Comparison of ENCODE assay signal across 8 cellular contexts in genomic region chrX:149939271-149940014, GRCh38. TPM values are rescaled to one million over a fixed set of nuclear protein-coding genes. Genes with fewer than 3 reads are reported as not detected.
DNase-seq lines count a peak whose midpoint lies in the region; ATAC-seq and TF ChIP-seq lines count a peak whose summit lies in the region.

No MANE protein-coding gene starts in this region.

- H3K36me3 ChIP-seq in body of pancreas (replicated peaks in 1 of 2; ENCODE audit: insufficient read depth in 1 of 2, low read depth in 2 of 2) (no peaks in the 10 kb centered on the region), iPS-15b (ENCODE audit: control insufficient read depth, insufficient read depth, low read length) (no peaks in the 10 kb centered on the region), gastrocnemius medialis (no peaks in the 10 kb centered on the region)

- DNase-seq in GDM1 (lab: John Stamatoyannopoulos, UW) = peak; percentile 77
- DNase-seq in NCI-H2107 treated with DMSO at 0.1 percent for 48 hours (lab: John Stamatoyannopoulos, UW; ENCODE audit: unreplicated experiment) = peak; percentile 64
- peak; percentile 89 for DNase-seq in UCSD-AML1 (lab: John Stamatoyannopoulos, UW; ENCODE audit: unreplicated experiment)
- peak; percentile 95 to 97 (median 96) for DNase-seq in body of pancreas
- DNase-seq in gastrocnemius medialis = peak; percentile 91 to 94

- peak in 2 of 3 donors; percentile 46 to 70 for TF ChIP-seq POLR2A in body of pancreas (IDR thresholded peaks at IDR 0.05)
- TF ChIP-seq POLR2A in gastrocnemius medialis (IDR thresholded peaks at IDR 0.05) = no peak

- intact Hi-C loops in body of pancreas (cut with DNase I) = no loop called here
- intact Hi-C loops in gastrocnemius medialis (cut with DNase I; ENCODE audit: low total_unique reads) = loop anchor here (10.0 kb wide), 2 partner anchors 425 to 625 kb away; partner anchors contain the start of genes MAMLD1 and MTM1

- TF ChIP-seq CTCF in body of pancreas (IDR thresholded peaks at IDR 0.05) = no peak
- no peak for TF ChIP-seq CTCF in gastrocnemius medialis (IDR thresholded peaks at IDR 0.05 in 4 of 5, conservative IDR thresholded peaks at IDR 0.05 in 1 of 5)

- WGBS in body of pancreas, 2 donors = 0 to 2% methylated on average over 7 to 9 of the region's 48 CpGs

- ATAC-seq in HG02938 (IDR thresholded peaks at IDR 0.05; ENCODE audit: unreplicated experiment) (peak; percentile 9), body of pancreas (peak; percentile 48), gastrocnemius medialis (peak; percentile 31 to 38), HG03135 (IDR thresholded peaks at IDR 0.05; ENCODE audit: unreplicated experiment) (no peak)

- H3K9me3 ChIP-seq in body of pancreas (no peaks in the 10 kb centered on the region), iPS-15b (ENCODE audit: control insufficient read depth, insufficient read depth, low read length) (no peaks in the 10 kb centered on the region), gastrocnemius medialis (no peaks in the 10 kb centered on the region)

- H3K4me3 ChIP-seq in body of pancreas (peak overlapping the region in 1 of 2 donors; percentile 11), iPS-15b (ENCODE audit: low read depth, low read length) (peak overlapping the region; percentile 72), gastrocnemius medialis (peak overlapping the region; percentile 56 to 84 (median 64))

- H3K4me1 ChIP-seq in body of pancreas (peaks cover 9% of the 10 kb centered on the region), iPS-15b (ENCODE audit: control insufficient read depth, insufficient read depth, low read length) (no peaks in the 10 kb centered on the region), gastrocnemius medialis (peaks cover 6 to 7% of the 10 kb centered on the region in 2 donors)

- in situ Hi-C loops in gastrocnemius medialis (cut with MboI; ENCODE audit: low sequenced_read_pairs in 4 of 4) = no loop called here

- peak overlapping the region; percentile 93 to 95 (median 95) for H3K27ac ChIP-seq in body of pancreas
- H3K27ac ChIP-seq in gastrocnemius medialis = peak overlapping the region; percentile 90 to 96 (median 93)

- H3K9ac ChIP-seq in iPS-15b (ENCODE audit: low read depth, low read length) = no peak overlapping the region

- H3K27me3 ChIP-seq in body of pancreas = no peaks in the 10 kb centered on the region
- H3K27me3 ChIP-seq in iPS-15b (ENCODE audit: control insufficient read depth, insufficient read depth, low read length) = no peaks in the 10 kb centered on the region
- no peaks in the 10 kb centered on the region for H3K27me3 ChIP-seq in gastrocnemius medialis

RNA-seq across cellular contexts. Expression of gene EOLA2, which starts 1.2 kb away (rescaled TPM):
- total RNA-seq in body of pancreas (10 to 100 TPM; 13.2 to 15.0 TPM), gastrocnemius medialis (10 to 100 TPM in 3 of 4 donors, 1 to 10 TPM in 1; 7.2 to 17.1 (median 11.0) TPM)

RNA-seq across cellular contexts. Expression of gene HSFX4, which starts 10.1 kb away (rescaled TPM):
- not detected for total RNA-seq in body of pancreas
- not detected for total RNA-seq in gastrocnemius medialis

RNA-seq across cellular contexts. Expression of gene MAGEA8, which starts 58.5 kb away (rescaled TPM):
- total RNA-seq in body of pancreas = not detected
- total RNA-seq in gastrocnemius medialis = not detected

Comparison
In these comparisons a context has a peak if more than half of its experiments do, and no peak if none do; other contexts are left out.
1. POLR2A ChIP-seq: peak in body of pancreas (2 of 3); none in gastrocnemius medialis (0 of 2).
2. Peak in every context shown above with its lines, with median percentiles within 50 percentile points of each other: DNase-seq.